23 cellular contexts compared by ENCODE assay signal in the genomic region with DNA sequence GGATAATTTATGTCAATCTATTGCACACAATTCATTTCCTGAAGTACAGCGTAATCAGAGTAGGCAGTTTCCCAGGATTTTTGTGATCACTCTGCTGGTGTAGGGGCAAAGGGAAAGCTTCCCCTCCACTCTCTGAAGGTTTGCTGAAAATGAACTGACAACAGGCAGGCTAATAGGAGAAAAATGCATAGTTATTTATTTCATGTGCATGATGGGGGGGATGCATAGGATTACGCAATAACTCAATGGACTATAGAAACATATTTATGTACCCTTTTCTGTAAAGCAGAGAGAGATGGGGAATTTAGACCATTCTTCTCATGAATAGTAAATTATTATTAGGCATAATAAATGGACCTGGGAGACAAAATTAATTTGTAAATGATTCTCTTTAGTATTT.
"Had no signal": no experiment of that assay in that cellular context is flagged by ENCODE, and none has a peak within 500 bp of the region (broad histone marks: within the 10 kb centered on the region; RNA-seq: fewer than 3 reads in every experiment).

No MANE protein-coding gene starts in this region.

- DNase-seq: activated CD4-positive, alpha-beta T cell treated with anti-CD3 and anti-CD28 coated beads for 36 hours; activated CD8-positive, alpha-beta memory T cell treated with anti-CD3 and anti-CD28 coated beads, Interleukin-2, amount 50 U/mL, for 4 hours; activated CD8-positive, alpha-beta T cell treated with anti-CD3 and anti-CD28 coated beads for 36 hours; activated gamma-delta T cell treated with Interleukin-2 at 50 U/mL for 16 hours; activated naive CD4-positive, alpha-beta T cell treated with anti-CD3 and anti-CD28 coated beads, Interleukin-2, amount 10 ng/mL, durations not matched to agents 7 days and 5 days; activated naive CD8-positive, alpha-beta T cell treated with anti-CD3 and anti-CD28 coated beads for 36 hours; activated T-cell treated with anti-CD3 and anti-CD28 coated beads, Interleukin-2, amount 50 U/mL, for 72 hours; brain microvascular endothelial cell; Karpas-422; MM.1S; NCI-H1930; NCI-H2107; NCI-H226; NCI-H526; NCI-H82; Peyer's patch; Right ventricle myocardium superior; SJCRH30; SK-N-SH; T-helper 1 cell; WERI-Rb-1 had no signal

- ATAC-seq: activated CD4-positive, alpha-beta T cell treated with anti-CD3 and anti-CD28 coated beads for 36 hours; activated CD8-positive, alpha-beta T cell treated with anti-CD3 and anti-CD28 coated beads for 36 hours; activated T-cell treated with anti-CD3 and anti-CD28 coated beads, Interleukin-2, amount 50 U/mL, for 72 hours had no signal

- H3K27me3 ChIP-seq: brain microvascular endothelial cell, cardiac muscle cell, Peyer's patch, SJCRH30 had no signal

- H3K9ac ChIP-seq: SK-N-SH had no signal

- H3K9me3 ChIP-seq: Peyer's patch, SJCRH30, SK-N-SH had no signal

- H3K36me3 ChIP-seq: brain microvascular endothelial cell, cardiac muscle cell, Peyer's patch, SJCRH30, WERI-Rb-1 had no signal

- H3K27ac ChIP-seq: brain microvascular endothelial cell, cardiac muscle cell, Peyer's patch, RWPE1, SJCRH30, WERI-Rb-1 had no signal

- H3K4me3 ChIP-seq: cardiac muscle cell, Peyer's patch, SJCRH30 had no signal

- H3K4me2 ChIP-seq: SK-N-SH had no signal

- H3K4me1 ChIP-seq: Peyer's patch, SJCRH30 had no signal
